1 cellular context compared by ENCODE assay signal in the genomic region with DNA sequence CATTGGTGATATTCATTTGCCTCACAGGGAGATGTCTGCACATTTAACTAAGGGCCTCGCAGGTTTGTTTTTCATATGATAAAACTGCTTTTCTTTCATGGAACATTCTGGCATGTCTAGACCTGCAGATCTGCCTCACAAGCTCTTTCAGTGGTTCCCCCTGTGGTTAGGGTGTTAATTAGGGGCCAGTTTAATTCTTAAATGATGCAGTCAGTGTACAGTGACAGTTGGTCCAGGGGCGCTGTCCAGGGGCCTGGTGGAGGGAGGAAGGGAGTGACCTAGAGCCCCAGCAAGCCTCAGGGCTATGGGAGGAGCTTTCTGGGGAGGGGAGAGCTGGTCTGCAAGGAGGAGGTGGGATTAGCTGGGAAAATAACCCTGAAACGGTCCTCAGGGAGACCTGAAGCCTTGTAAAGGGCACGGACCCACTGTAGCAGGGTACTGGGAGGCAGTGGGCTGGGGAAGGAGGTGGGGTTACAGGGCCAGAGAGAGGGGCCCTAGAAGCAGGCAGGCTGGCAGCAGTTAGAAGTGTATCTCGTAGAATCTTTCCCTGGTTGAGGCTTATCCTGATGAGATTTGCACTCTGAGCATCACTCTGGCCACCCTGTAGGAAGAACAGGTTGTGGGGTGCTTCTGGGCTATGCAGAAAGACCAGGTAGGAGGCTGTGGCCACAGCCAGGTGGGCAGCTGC.
TF ChIP-seq lines count a peak whose summit lies in the region.

No MANE protein-coding gene starts in this region.

TF ChIP-seq in GM23338, 12 proteins besides CTCF, POLR2A, EP300 and RAD21 (continued from another document):
- TF ChIP-seq, protein P1, sequence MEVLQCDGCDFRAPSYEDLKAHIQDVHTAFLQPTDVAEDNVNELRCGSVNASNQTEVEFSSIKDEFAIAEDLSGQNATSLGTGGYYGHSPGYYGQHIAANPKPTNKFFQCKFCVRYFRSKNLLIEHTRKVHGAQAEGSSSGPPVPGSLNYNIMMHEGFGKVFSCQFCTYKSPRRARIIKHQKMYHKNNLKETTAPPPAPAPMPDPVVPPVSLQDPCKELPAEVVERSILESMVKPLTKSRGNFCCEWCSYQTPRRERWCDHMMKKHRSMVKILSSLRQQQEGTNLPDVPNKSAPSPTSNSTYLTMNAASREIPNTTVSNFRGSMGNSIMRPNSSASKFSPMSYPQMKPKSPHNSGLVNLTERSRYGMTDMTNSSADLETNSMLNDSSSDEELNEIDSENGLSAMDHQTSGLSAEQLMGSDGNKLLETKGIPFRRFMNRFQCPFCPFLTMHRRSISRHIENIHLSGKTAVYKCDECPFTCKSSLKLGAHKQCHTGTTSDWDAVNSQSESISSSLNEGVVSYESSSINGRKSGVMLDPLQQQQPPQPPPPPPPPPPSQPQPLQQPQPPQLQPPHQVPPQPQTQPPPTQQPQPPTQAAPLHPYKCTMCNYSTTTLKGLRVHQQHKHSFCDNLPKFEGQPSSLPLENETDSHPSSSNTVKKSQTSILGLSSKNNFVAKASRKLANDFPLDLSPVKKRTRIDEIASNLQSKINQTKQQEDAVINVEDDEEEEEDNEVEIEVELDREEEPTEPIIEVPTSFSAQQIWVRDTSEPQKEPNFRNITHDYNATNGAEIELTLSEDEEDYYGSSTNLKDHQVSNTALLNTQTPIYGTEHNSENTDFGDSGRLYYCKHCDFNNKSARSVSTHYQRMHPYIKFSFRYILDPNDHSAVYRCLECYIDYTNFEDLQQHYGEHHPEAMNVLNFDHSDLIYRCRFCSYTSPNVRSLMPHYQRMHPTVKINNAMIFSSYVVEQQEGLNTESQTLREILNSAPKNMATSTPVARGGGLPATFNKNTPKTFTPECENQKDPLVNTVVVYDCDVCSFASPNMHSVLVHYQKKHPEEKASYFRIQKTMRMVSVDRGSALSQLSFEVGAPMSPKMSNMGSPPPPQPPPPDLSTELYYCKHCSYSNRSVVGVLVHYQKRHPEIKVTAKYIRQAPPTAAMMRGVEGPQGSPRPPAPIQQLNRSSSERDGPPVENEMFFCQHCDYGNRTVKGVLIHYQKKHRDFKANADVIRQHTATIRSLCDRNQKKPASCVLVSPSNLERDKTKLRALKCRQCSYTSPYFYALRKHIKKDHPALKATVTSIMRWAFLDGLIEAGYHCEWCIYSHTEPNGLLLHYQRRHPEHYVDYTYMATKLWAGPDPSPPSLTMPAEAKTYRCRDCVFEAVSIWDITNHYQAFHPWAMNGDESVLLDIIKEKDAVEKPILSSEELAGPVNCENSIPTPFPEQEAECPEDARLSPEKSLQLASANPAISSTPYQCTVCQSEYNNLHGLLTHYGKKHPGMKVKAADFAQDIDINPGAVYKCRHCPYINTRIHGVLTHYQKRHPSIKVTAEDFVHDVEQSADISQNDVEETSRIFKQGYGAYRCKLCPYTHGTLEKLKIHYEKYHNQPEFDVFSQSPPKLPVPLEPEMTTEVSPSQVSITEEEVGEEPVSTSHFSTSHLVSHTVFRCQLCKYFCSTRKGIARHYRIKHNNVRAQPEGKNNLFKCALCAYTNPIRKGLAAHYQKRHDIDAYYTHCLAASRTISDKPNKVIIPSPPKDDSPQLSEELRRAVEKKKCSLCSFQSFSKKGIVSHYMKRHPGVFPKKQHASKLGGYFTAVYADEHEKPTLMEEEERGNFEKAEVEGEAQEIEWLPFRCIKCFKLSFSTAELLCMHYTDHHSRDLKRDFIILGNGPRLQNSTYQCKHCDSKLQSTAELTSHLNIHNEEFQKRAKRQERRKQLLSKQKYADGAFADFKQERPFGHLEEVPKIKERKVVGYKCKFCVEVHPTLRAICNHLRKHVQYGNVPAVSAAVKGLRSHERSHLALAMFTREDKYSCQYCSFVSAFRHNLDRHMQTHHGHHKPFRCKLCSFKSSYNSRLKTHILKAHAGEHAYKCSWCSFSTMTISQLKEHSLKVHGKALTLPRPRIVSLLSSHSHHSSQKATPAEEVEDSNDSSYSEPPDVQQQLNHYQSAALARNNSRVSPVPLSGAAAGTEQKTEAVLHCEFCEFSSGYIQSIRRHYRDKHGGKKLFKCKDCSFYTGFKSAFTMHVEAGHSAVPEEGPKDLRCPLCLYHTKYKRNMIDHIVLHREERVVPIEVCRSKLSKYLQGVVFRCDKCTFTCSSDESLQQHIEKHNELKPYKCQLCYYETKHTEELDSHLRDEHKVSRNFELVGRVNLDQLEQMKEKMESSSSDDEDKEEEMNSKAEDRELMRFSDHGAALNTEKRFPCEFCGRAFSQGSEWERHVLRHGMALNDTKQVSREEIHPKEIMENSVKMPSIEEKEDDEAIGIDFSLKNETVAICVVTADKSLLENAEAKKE (CRISPR knock-in tag; IDR thresholded peaks at IDR 0.05), result no peak
- TF ChIP-seq, protein P2, sequence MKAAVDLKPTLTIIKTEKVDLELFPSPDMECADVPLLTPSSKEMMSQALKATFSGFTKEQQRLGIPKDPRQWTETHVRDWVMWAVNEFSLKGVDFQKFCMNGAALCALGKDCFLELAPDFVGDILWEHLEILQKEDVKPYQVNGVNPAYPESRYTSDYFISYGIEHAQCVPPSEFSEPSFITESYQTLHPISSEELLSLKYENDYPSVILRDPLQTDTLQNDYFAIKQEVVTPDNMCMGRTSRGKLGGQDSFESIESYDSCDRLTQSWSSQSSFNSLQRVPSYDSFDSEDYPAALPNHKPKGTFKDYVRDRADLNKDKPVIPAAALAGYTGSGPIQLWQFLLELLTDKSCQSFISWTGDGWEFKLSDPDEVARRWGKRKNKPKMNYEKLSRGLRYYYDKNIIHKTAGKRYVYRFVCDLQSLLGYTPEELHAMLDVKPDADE (IDR thresholded peaks at IDR 0.05), result no peak
- TF ChIP-seq EZH2 (IDR thresholded peaks at IDR 0.05; ENCODE audit: low read depth, unreplicated experiment) (no peak), NANOG (IDR thresholded peaks at IDR 0.05; ENCODE audit: borderline replicate concordance) (no peak)
